Comparison of ENCODE assay signal across 12 cellular contexts in genomic region chr4:176357359-176358082, GRCh38. TPM values are rescaled to one million over a fixed set of nuclear protein-coding genes. Genes with fewer than 3 reads are reported as not detected.
DNase-seq lines count a peak whose midpoint lies in the region; ATAC-seq and TF ChIP-seq lines count a peak whose summit lies in the region.
"Had no signal": no experiment of that assay in that cellular context is flagged by ENCODE, and none has a peak within 500 bp of the region (broad histone marks: within the 10 kb centered on the region; RNA-seq: fewer than 3 reads in every experiment).

No MANE protein-coding gene starts in this region.

- H3K27ac ChIP-seq in sigmoid colon (no peak overlapping the region), thyroid gland (no peak overlapping the region), endodermal cell (ENCODE audit: low read depth, low read length) (no peak overlapping the region)

- no peak for TF ChIP-seq EP300 in sigmoid colon (IDR thresholded peaks at IDR 0.05)

- intact Hi-C loops in sigmoid colon (cut with DNase I) = no loop called here
- intact Hi-C loops in thyroid gland (cut with DNase I) = no loop called here

- no peak overlapping the region for H3K27ac Mint-ChIP-seq in endodermal cell
- H3K27ac Mint-ChIP-seq: T-helper 2 cell treated with Interferon-gamma antibody and Interleukin-4, amounts not matched to agents 5 μg/mL and 100 μg/mL, for 36 hours had no signal

- H3K4me1 ChIP-seq in sigmoid colon (no peaks in the 10 kb centered on the region), thyroid gland (no peaks in the 10 kb centered on the region), endodermal cell (ENCODE audit: control insufficient read depth, insufficient read depth, low read length) (no peaks in the 10 kb centered on the region)

- H3K9me3 Mint-ChIP-seq in endodermal cell = peaks cover 38% of the 10 kb centered on the region

- ATAC-seq in GM18909 (IDR thresholded peaks at IDR 0.05; ENCODE audit: poor library complexity, unreplicated experiment) = peak; percentile 99
- ATAC-seq in GM21786 (IDR thresholded peaks at IDR 0.05; ENCODE audit: unreplicated experiment) = peak; percentile 97
- peak; percentile 96 for ATAC-seq in HG03175 (IDR thresholded peaks at IDR 0.05; ENCODE audit: unreplicated experiment)

- H3K9ac ChIP-seq in endodermal cell (ENCODE audit: extremely low read depth, low read length, poor library complexity, severe bottlenecking) = no peak overlapping the region

- DNase-seq in iPS DF 19.7 (ENCODE audit: low read depth, low spot score) = peak; percentile 12
- no peak for DNase-seq in sigmoid colon
- DNase-seq in thyroid gland = no peak
- no peak for DNase-seq in endodermal cell
- no peak for DNase-seq in HK-2 (ENCODE audit: unreplicated experiment)
- DNase-seq: cerebellar nuclear complex; NCI-H446 treated with DMSO at 0.1 percent for 48 hours; stimulated activated CD4-positive, alpha-beta T cell treated with anti-CD3 and anti-CD28 coated beads, Interleukin-15, amount 100 ng/mL, for 24 hours had no signal

- H3K4me3 Mint-ChIP-seq in endodermal cell = no peak overlapping the region
- H3K4me3 Mint-ChIP-seq: T-helper 2 cell treated with Interferon-gamma antibody and Interleukin-4, amounts not matched to agents 5 μg/mL and 100 μg/mL, for 36 hours had no signal

- WGBS in sigmoid colon, 2 donors = 33 to 48% methylated on average over 4 of the region's 4 CpGs
- 65 to 77% methylated on average over 4 of the region's 4 CpGs for WGBS in thyroid gland, 2 donors
- WGBS in endodermal cell (ENCODE audit: insufficient coverage in 1 of 2, insufficient read length in 1 of 2), 2 experiments = 75 to 80% methylated on average over 2 to 4 of the region's 4 CpGs

- no peak overlapping the region for H3K4me3 ChIP-seq in sigmoid colon
- H3K4me3 ChIP-seq in thyroid gland (replicated peaks in 1 of 3) = no peak overlapping the region
- no peak overlapping the region for H3K4me3 ChIP-seq in endodermal cell (ENCODE audit: low read length)

- H3K9me3 ChIP-seq in sigmoid colon (no peaks in the 10 kb centered on the region), thyroid gland (no peaks in the 10 kb centered on the region), endodermal cell (ENCODE audit: control insufficient read depth, low read length) (peaks cover 41% of the 10 kb centered on the region)

- TF ChIP-seq POLR2A in sigmoid colon (IDR thresholded peaks at IDR 0.05) = no peak
- TF ChIP-seq POLR2A in thyroid gland (IDR thresholded peaks at IDR 0.05) = no peak

- peaks cover 6% of the 10 kb centered on the region for H3K4me1 Mint-ChIP-seq in endodermal cell

- H3K36me3 Mint-ChIP-seq in endodermal cell (ENCODE audit: low read depth) = peaks cover 6% of the 10 kb centered on the region

- no peaks in the 10 kb centered on the region for H3K36me3 ChIP-seq in sigmoid colon
- H3K36me3 ChIP-seq in thyroid gland = no peaks in the 10 kb centered on the region
- no peaks in the 10 kb centered on the region for H3K36me3 ChIP-seq in endodermal cell (ENCODE audit: control insufficient read depth, insufficient read depth, low read length)

- no peaks in the 10 kb centered on the region for H3K27me3 Mint-ChIP-seq in endodermal cell (ENCODE audit: insufficient read depth)

- no peaks in the 10 kb centered on the region for H3K27me3 ChIP-seq in sigmoid colon
- no peaks in the 10 kb centered on the region for H3K27me3 ChIP-seq in thyroid gland
- H3K27me3 ChIP-seq in endodermal cell (ENCODE audit: control insufficient read depth, insufficient read depth, low read length, poor library complexity, severe bottlenecking) = no peaks in the 10 kb centered on the region

- no peak for TF ChIP-seq CTCF in sigmoid colon (IDR thresholded peaks at IDR 0.05)
- no peak for TF ChIP-seq CTCF in thyroid gland (IDR thresholded peaks at IDR 0.05)
- no peak for TF ChIP-seq CTCF in endodermal cell (conservative IDR thresholded peaks at IDR 0.05)

RNA-seq across cellular contexts. Expression of gene SPCS3, which starts 37.8 kb away (rescaled TPM):
- total RNA-seq in sigmoid colon (100 to 1,000 TPM in 2 of 4 donors, 10 to 100 TPM in 2; 80.9 to 119 (median 107) TPM), thyroid gland (100 to 1,000 TPM; 129 to 149 (median 136) TPM), endodermal cell (100 to 1,000 TPM; 160 to 164 TPM)
- polyA plus RNA-seq in sigmoid colon = 10 to 100 TPM in 2 of 3 donors, 1 to 10 TPM in 1; 6.6 to 36.5 (median 11.1) TPM
- polyA plus RNA-seq in endodermal cell (2013, experiment 1 of 2) = 77.6 TPM
- polyA plus RNA-seq in endodermal cell (2013, experiment 2 of 2) = 81.7 TPM
